In genomic region chr6:25121186-25121585, GRCh38 we compare ENCODE assay signal across 25 cellular contexts.
A peak's percentile ranks its signal among the peaks of the same experiment; 100 is the strongest.
DNase-seq lines count a peak whose midpoint lies in the region; ATAC-seq and TF ChIP-seq lines count a peak whose summit lies in the region.
"Had no signal": no experiment of that assay in that cellular context is flagged by ENCODE, and none has a peak within 500 bp of the region (broad histone marks: within the 10 kb centered on the region; RNA-seq: fewer than 3 reads in every experiment).

No MANE protein-coding gene starts in this region.

- TF ChIP-seq POLR2A in breast epithelium (IDR thresholded peaks at IDR 0.05) (no peak), thyroid gland (IDR thresholded peaks at IDR 0.05) (no peak)

- H3K27ac ChIP-seq in breast epithelium (peak overlapping the region; percentile 35 to 73), ascending aorta (peak overlapping the region; percentile 27 to 31), thyroid gland (peak overlapping the region; percentile 27 to 49 (median 27))
- H3K27ac ChIP-seq: brain microvascular endothelial cell, hepatocyte, neutrophil had no signal

- H3K9me3 Mint-ChIP-seq in MCF 10A (ENCODE audit: unreplicated experiment), result no peaks in the 10 kb centered on the region
- H3K9me3 Mint-ChIP-seq in natural killer cell, result no peaks in the 10 kb centered on the region
- H3K9me3 Mint-ChIP-seq: effector memory CD8-positive, alpha-beta T cell; stimulated activated naive CD8-positive, alpha-beta T cell treated with anti-CD3 and anti-CD28 coated beads, Interleukin-15, Interleukin-2, amounts not matched to agents 100 ng/mL and 50 ng/mL, for 24 hours had no signal

- H3K4me1 ChIP-seq in breast epithelium (no peaks in the 10 kb centered on the region), ascending aorta (peaks cover 0 to 8% of the 10 kb centered on the region in 2 donors), thyroid gland (peaks cover 0 to 10% of the 10 kb centered on the region in 2 donors)
- H3K4me1 ChIP-seq: psoas muscle had no signal

- H3K36me3 Mint-ChIP-seq in MCF 10A (ENCODE audit: insufficient read depth, unreplicated experiment), result peaks cover 7% of the 10 kb centered on the region
- H3K36me3 Mint-ChIP-seq in natural killer cell, result peaks cover 14% of the 10 kb centered on the region

- H3K27ac Mint-ChIP-seq in MCF 10A (ENCODE audit: low read depth, unreplicated experiment) (no peak overlapping the region), natural killer cell (peak overlapping the region; percentile 37 to 41)
- H3K27ac Mint-ChIP-seq: activated T-cell treated with anti-CD3 and anti-CD28 coated beads, Interleukin-2, amount 50 U/mL, for 72 hours; IgD-negative memory B cell; memory B cell; stimulated activated naive CD8-positive, alpha-beta T cell treated with anti-CD3 and anti-CD28 coated beads, Interleukin-15, Interleukin-2, amounts not matched to agents 100 ng/mL and 50 ng/mL, for 24 hours had no signal

- intact Hi-C loops in breast epithelium (cut with DNase I; ENCODE audit: low total_unique reads) (no loop called here), MCF 10A (cut with micrococcal nuclease) (no loop called here), ascending aorta (cut with DNase I) (no loop called here), natural killer cell (cut with micrococcal nuclease) (no loop called here), thyroid gland (cut with DNase I) (no loop called here)

- H3K27me3 ChIP-seq in breast epithelium (no peaks in the 10 kb centered on the region), ascending aorta (no peaks in the 10 kb centered on the region), thyroid gland (no peaks in the 10 kb centered on the region)
- H3K27me3 ChIP-seq: BE2C, brain microvascular endothelial cell, hepatocyte, neutrophil, upper lobe of left lung had no signal

- no peak for DNase-seq in breast epithelium (ENCODE audit: low spot score in 2 of 2)
- DNase-seq in MCF 10A (ENCODE audit: unreplicated experiment), result no peak
- DNase-seq in ascending aorta (ENCODE audit: low spot score in 2 of 2), result no peak
- DNase-seq in natural killer cell, result no peak
- DNase-seq in thyroid gland, result no peak
- no peak for DNase-seq in HPDE6-E6E7 (ENCODE audit: extremely low spot score)
- DNase-seq: activated naive CD4-positive, alpha-beta T cell treated with Interleukin-2 at 50 U/mL for 16 hours; activated T-cell treated with anti-CD3 and anti-CD28 coated beads, Interleukin-2, amount 50 U/mL, for 72 hours; BE2C; effector memory CD8-positive, alpha-beta T cell; erythroblast; H7; NCI-H1105 treated with DMSO at 0.1 percent for 48 hours; NCI-H2029; NCI-H2227 treated with DMSO at 0.1 percent for 48 hours; psoas muscle; upper lobe of left lung had no signal

- H3K4me3 ChIP-seq in breast epithelium (no peak overlapping the region), ascending aorta (no peak overlapping the region), thyroid gland (replicated peaks in 1 of 3) (no peak overlapping the region)
- H3K4me3 ChIP-seq: hepatocyte, psoas muscle, upper lobe of left lung had no signal

- H3K27me3 Mint-ChIP-seq in MCF 10A (ENCODE audit: insufficient read depth, unreplicated experiment) (no peaks in the 10 kb centered on the region), natural killer cell (ENCODE audit: low read depth in 2 of 2) (no peaks in the 10 kb centered on the region)
- H3K27me3 Mint-ChIP-seq: effector memory CD8-positive, alpha-beta T cell; IgD-negative memory B cell; memory B cell; stimulated activated naive CD8-positive, alpha-beta T cell treated with anti-CD3 and anti-CD28 coated beads, Interleukin-15, Interleukin-2, amounts not matched to agents 100 ng/mL and 50 ng/mL, for 24 hours had no signal

- POLR2A ChIA-PET in MCF 10A (lab: Yijun Ruan, JAX), result no interaction called here

- no peak for ATAC-seq in natural killer cell
- no peak for ATAC-seq in HG02840 (IDR thresholded peaks at IDR 0.05; ENCODE audit: low FRiP score, unreplicated experiment)
- no peak for ATAC-seq in GM21381 (IDR thresholded peaks at IDR 0.05; ENCODE audit: unreplicated experiment)
- ATAC-seq: activated T-cell treated with anti-CD3 and anti-CD28 coated beads, Interleukin-2, amount 50 U/mL, for 72 hours; effector memory CD8-positive, alpha-beta T cell had no signal

- H3K9me3 ChIP-seq in breast epithelium, result no peaks in the 10 kb centered on the region
- H3K9me3 ChIP-seq in ascending aorta, result no peaks in the 10 kb centered on the region
- no peaks in the 10 kb centered on the region for H3K9me3 ChIP-seq in thyroid gland
- H3K9me3 ChIP-seq: BE2C, neutrophil, psoas muscle, upper lobe of left lung had no signal

- no peak for TF ChIP-seq CTCF in breast epithelium (IDR thresholded peaks at IDR 0.05)
- no peak for TF ChIP-seq CTCF in MCF 10A (IDR thresholded peaks at IDR 0.05; ENCODE audit: unreplicated experiment)
- no peak for TF ChIP-seq CTCF in ascending aorta (IDR thresholded peaks at IDR 0.05)
- TF ChIP-seq CTCF in natural killer cell (IDR thresholded peaks at IDR 0.05), result no peak
- TF ChIP-seq CTCF in thyroid gland (IDR thresholded peaks at IDR 0.05), result no peak

- H3K4me1 Mint-ChIP-seq in MCF 10A (ENCODE audit: insufficient read depth, unreplicated experiment) (no peaks in the 10 kb centered on the region), natural killer cell (peaks cover 38 to 43% of the 10 kb centered on the region in 2 donors)

- H3K4me3 Mint-ChIP-seq in MCF 10A (ENCODE audit: unreplicated experiment), result no peak overlapping the region
- H3K4me3 Mint-ChIP-seq in natural killer cell, result no peak overlapping the region
- H3K4me3 Mint-ChIP-seq: activated T-cell treated with anti-CD3 and anti-CD28 coated beads, Interleukin-2, amount 50 U/mL, for 72 hours; effector memory CD8-positive, alpha-beta T cell; IgD-negative memory B cell; memory B cell; stimulated activated naive CD8-positive, alpha-beta T cell treated with anti-CD3 and anti-CD28 coated beads, Interleukin-15, Interleukin-2, amounts not matched to agents 100 ng/mL and 50 ng/mL, for 24 hours had no signal

- H3K36me3 ChIP-seq in breast epithelium, result no peaks in the 10 kb centered on the region
- H3K36me3 ChIP-seq in ascending aorta, result peaks cover 0 to 24% of the 10 kb centered on the region in 2 donors
- peaks cover 0 to 3% of the 10 kb centered on the region in 2 donors for H3K36me3 ChIP-seq in thyroid gland
- H3K36me3 ChIP-seq: BE2C, brain microvascular endothelial cell had no signal

- BruUV-seq in MCF 10A (replicated peaks; lab: Mats Ljungman, UMichigan), result no TSS peak

- CTCF ChIA-PET in MCF 10A (lab: Yijun Ruan, JAX), result no interaction called here
